Comparison of ENCODE assay signal across 11 cellular contexts in genomic region chr6:167856999-167857660, GRCh38. TPM values are rescaled to one million over a fixed set of nuclear protein-coding genes. Genes with fewer than 3 reads are reported as not detected.
A peak's percentile ranks its signal among the peaks of the same experiment; 100 is the strongest.
DNase-seq lines count a peak whose midpoint lies in the region; ATAC-seq, FAIRE-seq and TF ChIP-seq lines count a peak whose summit lies in the region.
"Had no signal": no experiment of that assay in that cellular context is flagged by ENCODE, and none has a peak within 500 bp of the region (broad histone marks: within the 10 kb centered on the region; RNA-seq: fewer than 3 reads in every experiment).

No MANE protein-coding gene starts in this region.

- H3K79me2 ChIP-seq in K562 (ENCODE audit: control insufficient read depth, insufficient read depth, low read length) (peaks cover 100% of the 10 kb centered on the region), HepG2 (ENCODE audit: insufficient read depth, low read length) (peaks cover 100% of the 10 kb centered on the region)

- intact Hi-C loops in K562 (cut with micrococcal nuclease) (loop anchor here (2.0 to 5.0 kb wide), 3 partner anchors 16 to 40 kb away; no protein-coding TSS in a partner anchor), HepG2 (cut with micrococcal nuclease; ENCODE audit: unreplicated experiment) (no loop called here), aorta (cut with DNase I) (no loop called here)

- ATAC-seq in HG02885 (IDR thresholded peaks at IDR 0.05; ENCODE audit: poor library complexity, unreplicated experiment) (peak; percentile 72), K562 (peak; percentile 81), HepG2 (no peak), HG03457 (IDR thresholded peaks at IDR 0.05; ENCODE audit: unreplicated experiment) (no peak), aorta (ENCODE audit: low FRiP score) (no peak)
- no peak for ATAC-seq in effector memory CD8-positive, alpha-beta T cell (replicated peaks)

- H3K36me3 Mint-ChIP-seq in effector memory CD8-positive, alpha-beta T cell (ENCODE audit: insufficient read depth): no peaks in the 10 kb centered on the region
- H3K36me3 Mint-ChIP-seq: IgD-negative memory B cell had no signal

- peak overlapping the region; percentile 96 for H3K27ac ChIP-seq in K562 (ENCODE audit: extremely low read depth, low read depth, low read length)
- no peak overlapping the region for H3K27ac ChIP-seq in HepG2 (ENCODE audit: extremely low read length, insufficient read depth, low read length)
- H3K27ac ChIP-seq in aorta (ENCODE audit: low read depth in 1 of 2, low read length in 2 of 2): no peak overlapping the region

- H4K20me1 ChIP-seq in K562 (replicated peaks; ENCODE audit: control insufficient read depth, insufficient read depth, low read length): no peaks in the 10 kb centered on the region; the same call in 1 of the 2 replicates
- H4K20me1 ChIP-seq in HepG2 (ENCODE audit: insufficient read depth, low read length): peaks cover 65% of the 10 kb centered on the region

- H3K27me3 Mint-ChIP-seq in effector memory CD8-positive, alpha-beta T cell: peaks cover 0 to 13% of the 10 kb centered on the region in 2 donors
- H3K27me3 Mint-ChIP-seq: IgD-negative memory B cell had no signal

- H3K9me1 ChIP-seq in K562 (ENCODE audit: control insufficient read depth, insufficient read depth, low read length): no peaks in the 10 kb centered on the region

- BruUV-seq in K562 (replicated peaks; lab: Mats Ljungman, UMichigan): TSS peak; percentile 62
- BruUV-seq in HepG2 (replicated peaks; lab: Mats Ljungman, UMichigan): no TSS peak

- peaks cover 3% of the 10 kb centered on the region in 2 donors for H3K4me1 Mint-ChIP-seq in effector memory CD8-positive, alpha-beta T cell (ENCODE audit: low read depth in 2 of 2)

- H3K27ac Mint-ChIP-seq in effector memory CD8-positive, alpha-beta T cell: no peak overlapping the region
- H3K27ac Mint-ChIP-seq: IgD-negative memory B cell had no signal

- H3K4me3 ChIP-seq in K562 (no peak overlapping the region), HepG2 (replicated peaks in 1 of 3; ENCODE audit: insufficient read depth in 1 of 3, low read depth in 2 of 3, low read length in 3 of 3) (no peak overlapping the region), aorta (ENCODE audit: low read length in 2 of 2) (no peak overlapping the region)

- no peak overlapping the region for H3K4me3 Mint-ChIP-seq in effector memory CD8-positive, alpha-beta T cell
- H3K4me3 Mint-ChIP-seq: IgD-negative memory B cell, nephron had no signal

- FAIRE-seq in K562 (lab: Jason Lieb, UNC) (peak; percentile 77), HepG2 (lab: Jason Lieb, UNC) (no peak)

- POLR2A ChIA-PET in K562 (lab: Yijun Ruan, JAX) (interaction anchor here (0.7 to 2.4 kb wide), 3 partner anchors 14 to 48 kb away, joined by 3 to 20 read pairs (median 12); no protein-coding TSS in a partner anchor), HepG2 (lab: Yijun Ruan, JAX) (no interaction called here)

- H3K9ac ChIP-seq in K562 (ENCODE audit: insufficient read depth in 1 of 2, low read depth in 2 of 2, low read length in 2 of 2): peak overlapping the region in 1 of 2 experiments; percentile 86; a peak in 2 of 4 replicates
- H3K9ac ChIP-seq in HepG2 (ENCODE audit: insufficient read depth, low read depth, low read length): no peak overlapping the region

- peaks cover 6 to 77% of the 10 kb centered on the region in 2 experiments for H3K4me1 ChIP-seq in K562 (replicated peaks in 1 of 2; ENCODE audit: control insufficient read depth in 2 of 2, insufficient read depth in 2 of 2, low read length in 2 of 2)
- H3K4me1 ChIP-seq in HepG2 (ENCODE audit: insufficient read depth, low read length): peaks cover 87% of the 10 kb centered on the region
- H3K4me1 ChIP-seq in aorta (ENCODE audit: control insufficient read depth in 1 of 2, insufficient read depth in 2 of 2, low read length in 2 of 2): peaks cover 2 to 8% of the 10 kb centered on the region in 2 donors

- TF ChIP-seq CTCF in K562 (IDR thresholded peaks at IDR 0.05 in 2 of 3, conservative IDR thresholded peaks at IDR 0.05 in 1 of 3; ENCODE audit: insufficient read depth in 2 of 3, low read depth in 1 of 3, low read length in 3 of 3) (no peak), HepG2 (CRISPR knock-in tag; IDR thresholded peaks at IDR 0.05) (no peak)

- H3K4me2 ChIP-seq in K562 (ENCODE audit: insufficient read depth, low read length) (peak overlapping the region; percentile 74), HepG2 (ENCODE audit: low read depth, low read length) (no peak overlapping the region)

- no peaks in the 10 kb centered on the region for H3K27me3 ChIP-seq in K562 (ENCODE audit: control insufficient read depth in 2 of 2, insufficient read depth in 2 of 2, low read length in 2 of 2)
- H3K27me3 ChIP-seq in HepG2 (ENCODE audit: control insufficient read depth in 1 of 2, insufficient read depth in 2 of 2, low read length in 2 of 2): no peaks in the 10 kb centered on the region
- H3K27me3 ChIP-seq in aorta (ENCODE audit: control insufficient read depth in 1 of 2, insufficient read depth in 2 of 2, low read length in 1 of 2): no peaks in the 10 kb centered on the region

- peak; percentile 80 for TF ChIP-seq POLR2A in K562 (conservative IDR thresholded peaks at IDR 0.05)
- no peak for TF ChIP-seq POLR2A in HepG2 (IDR thresholded peaks at IDR 0.05; ENCODE audit: insufficient read depth in 1 of 2, low read depth in 2 of 2, low read length in 2 of 2)

- H3K9me3 ChIP-seq in K562 (replicated peaks; ENCODE audit: control insufficient read depth, insufficient read depth, low read depth, low read length) (no peaks in the 10 kb centered on the region), HepG2 (ENCODE audit: low read length) (no peaks in the 10 kb centered on the region), aorta (ENCODE audit: control insufficient read depth, low read length) (no peaks in the 10 kb centered on the region)

- H2AFZ ChIP-seq in K562 (ENCODE audit: low read depth, low read length) (0 out of 2 replicates have a peak overlapping the region, but pooled peaks have one; percentile 29), HepG2 (ENCODE audit: low read length) (no peak overlapping the region)

- in situ Hi-C loops in K562 (cut with MboI): no loop called here
- in situ Hi-C loops in HepG2 (cut with HindIII; ENCODE audit: extremely low pct_ligation_motif_present, low pct_unique_long_range_greater_than_20kb): no loop called here

- H3K9me3 Mint-ChIP-seq in effector memory CD8-positive, alpha-beta T cell: no peaks in the 10 kb centered on the region
- H3K9me3 Mint-ChIP-seq: nephron had no signal

- TF ChIP-seq EP300 in K562 (IDR thresholded peaks at IDR 0.05; ENCODE audit: low read length): peak; percentile 89; the same call in 1 of the 2 replicates
- no peak for TF ChIP-seq EP300 in HepG2 (IDR thresholded peaks at IDR 0.05; ENCODE audit: low read depth in 2 of 2, low read length in 2 of 2)
- TF ChIP-seq EP300 in HepG2 (CRISPR knock-in tag; IDR thresholded peaks at IDR 0.05; ENCODE audit: borderline replicate concordance): no peak

- DNase-seq in DMS53 (lab: John Stamatoyannopoulos, UW) (peak; percentile 42), K562 (ENCODE audit: extremely low read depth in 1 of 4, low spot score in 3 of 4) (peak; percentile 50 to 90 (median 66)), HepG2 (ENCODE audit: low spot score) (peak; percentile 22), aorta (no peak)
- DNase-seq in effector memory CD8-positive, alpha-beta T cell: no peak
- DNase-seq in activated naive CD4-positive, alpha-beta T cell treated with anti-CD3 and anti-CD28 coated beads, Interleukin-2, amount 50 U/mL, for 16 hours: no peak
- DNase-seq: effector CD8-positive, alpha-beta T cell had no signal

- WGBS in K562 (ENCODE audit: insufficient coverage, low coverage, missing lambda C conversion rate): 0% methylated on average over 5 of the region's 5 CpGs
- WGBS in HepG2 (ENCODE audit: low lambda C conversion rate): 94% methylated on average over 5 of the region's 5 CpGs
- 88 to 93% methylated on average over 5 of the region's 5 CpGs for WGBS in aorta, 2 donors

- H3K36me3 ChIP-seq in K562 (ENCODE audit: control insufficient read depth, insufficient read depth, low read length) (no peaks in the 10 kb centered on the region), HepG2 (replicated peaks in 1 of 2; ENCODE audit: control insufficient read depth in 1 of 2, insufficient read depth in 2 of 2, low read length in 2 of 2) (no peaks in the 10 kb centered on the region; a peak in 1 of 5 replicates), aorta (ENCODE audit: control insufficient read depth in 1 of 2, insufficient read depth in 2 of 2, low read length in 1 of 2) (no peaks in the 10 kb centered on the region)

- TF ChIP-seq RAD21 in K562 (CRISPR knock-in tag; conservative IDR thresholded peaks at IDR 0.05 in 1 of 2, IDR thresholded peaks at IDR 0.05 in 1 of 2) (peak in 1 of 2 experiments; percentile 15; a peak in 1 of 4 replicates), HepG2 (CRISPR knock-in tag; IDR thresholded peaks at IDR 0.05) (no peak)

- CTCF ChIA-PET in K562 (lab: Yijun Ruan, JAX; ENCODE audit: low intra/inter-chr PET ratio): no interaction called here
- CTCF ChIA-PET in HepG2 (lab: Yijun Ruan, JAX; ENCODE audit: low intra/inter-chr PET ratio, low total read pairs): no interaction called here

RNA-seq across cellular contexts. Expression of gene AFDN, which starts 30.4 kb away (rescaled TPM):
- total RNA-seq in K562 (2011; cell fraction: chromatin; rRNA removed; ENCODE audit: low replicate concordance): 294 and 779 TPM in 2 replicates
- 128 and 193 TPM in 2 replicates for total RNA-seq in K562 (2011; cell fraction: nucleolus; rRNA removed)
- total RNA-seq in K562 (2011; cell fraction: nucleoplasm; rRNA removed): 330 and 387 TPM in 2 replicates
- 91.9 and 117 TPM in 2 replicates for total RNA-seq in K562 (2014; rRNA removed)
- 114 and 135 TPM in 2 replicates for total RNA-seq in K562 (2014; rRNA removed; fragmentation: Illumina TruSeq; extraction: Trizol)
- total RNA-seq in K562 (2015; rRNA removed; fragmentation: Illumina TruSeq; extraction: Trizol): 111 and 112 TPM in 2 replicates
- total RNA-seq in K562 (2021): 106 and 129 TPM in 2 replicates
- 95.7 and 96.7 TPM in 2 replicates for polyA plus RNA-seq in K562 (2011; rRNA removed)
- 29.3 and 38.3 TPM in 2 replicates for polyA plus RNA-seq in K562 (2011; cell fraction: cytosol; rRNA removed)
- 374 and 388 TPM in 2 replicates for polyA plus RNA-seq in K562 (2011; cell fraction: nucleus; rRNA removed)
- polyA plus RNA-seq in K562 (2012): 62.0 and 64.2 TPM in 2 replicates
- polyA plus RNA-seq in K562 (2014; fragmentation: Illumina TruSeq; extraction: Trizol): 95.0 and 105 TPM in 2 replicates
- polyA plus RNA-seq in K562 (2014; fragmentation: Nextera tagmentation; extraction: Ambion mirVana): 1 to 10 TPM; 7.2 to 9.7 TPM
- 78.9 and 96.4 TPM in 2 replicates for polyA plus RNA-seq in K562 (2014; rRNA removed)
- polyA minus RNA-seq in K562 (2011; rRNA and poly(A)+ RNA removed): 183 and 194 TPM in 2 replicates
- 78.4 and 100 TPM in 2 replicates for polyA minus RNA-seq in K562 (2011; cell fraction: cytosol; rRNA and poly(A)+ RNA removed)
- 234 and 345 TPM in 2 replicates for polyA minus RNA-seq in K562 (2011; cell fraction: nucleus; rRNA and poly(A)+ RNA removed)
- total RNA-seq in HepG2 (2016; rRNA removed; fragmentation: Illumina TruSeq; extraction: Trizol): 97.8 and 136 TPM in 2 replicates
- 82.1 and 86.5 TPM in 2 replicates for total RNA-seq in HepG2 (2016; cell fraction: cytosol; rRNA removed; fragmentation: Illumina TruSeq; extraction: Trizol; ENCODE audit: low read depth)
- 90.9 and 138 TPM in 2 replicates for total RNA-seq in HepG2 (2016; cell fraction: insoluble cytoplasmic fraction; rRNA removed; fragmentation: Illumina TruSeq; extraction: Trizol)
- 67.9 and 80.5 TPM in 2 replicates for total RNA-seq in HepG2 (2016; cell fraction: membrane; rRNA removed; fragmentation: Illumina TruSeq; extraction: Trizol)
- total RNA-seq in HepG2 (2016; cell fraction: nucleus; rRNA removed; fragmentation: Illumina TruSeq; extraction: Trizol): 248 and 270 TPM in 2 replicates
- polyA plus RNA-seq in HepG2 (2011; rRNA removed): 151 and 156 TPM in 2 replicates
- 52.5 and 65.6 TPM in 2 replicates for polyA plus RNA-seq in HepG2 (2011; cell fraction: cytosol; rRNA removed)
- 488 and 509 TPM in 2 replicates for polyA plus RNA-seq in HepG2 (2011; cell fraction: nucleus; rRNA removed)
- polyA plus RNA-seq in HepG2 (2012): 141 and 152 TPM in 2 replicates
- polyA plus RNA-seq in HepG2 (2016; cell fraction: cytosol; fragmentation: Illumina TruSeq; extraction: Trizol; ENCODE audit: low read depth): 1.8 and 2.1 TPM in 2 replicates
- polyA plus RNA-seq in HepG2 (2016; cell fraction: insoluble cytoplasmic fraction; fragmentation: Illumina TruSeq; extraction: Trizol; ENCODE audit: low read depth): 62.7 and 70.2 TPM in 2 replicates
- polyA plus RNA-seq in HepG2 (2016; cell fraction: membrane; fragmentation: Illumina TruSeq; extraction: Trizol; ENCODE audit: low read depth): 7.1 and 7.2 TPM in 2 replicates
- polyA plus RNA-seq in HepG2 (2016; cell fraction: nucleus; fragmentation: Illumina TruSeq; extraction: Trizol; ENCODE audit: insufficient read depth, low read depth): 361 and 384 TPM in 2 replicates
- 24.6 and 223 TPM in 2 replicates for polyA minus RNA-seq in HepG2 (2011; rRNA and poly(A)+ RNA removed; ENCODE audit: low replicate concordance)
- 115 and 134 TPM in 2 replicates for polyA minus RNA-seq in HepG2 (2011; cell fraction: cytosol; rRNA and poly(A)+ RNA removed)
- 847 and 897 TPM in 2 replicates for polyA minus RNA-seq in HepG2 (2011; cell fraction: nucleus; rRNA and poly(A)+ RNA removed)
- 10 to 100 TPM; 75.6 to 99.2 TPM for total RNA-seq in aorta
- polyA plus RNA-seq in aorta: 10 to 100 TPM; 15.5 to 19.4 TPM

Comparison
In these comparisons a context has a peak if more than half of its experiments do, and no peak if none do; other contexts are left out.
1. DNase-seq: peak in DMS53 (single experiment), K562 (4 of 4) and HepG2 (single experiment); none in effector memory CD8-positive, alpha-beta T cell (0 of 3), aorta (0 of 2) and activated naive CD4-positive, alpha-beta T cell treated with anti-CD3 and anti-CD28 coated beads, Interleukin-2, amount 50 U/mL, for 16 hours (single experiment).
2. ATAC-seq: peak in HG02885 (single experiment) and K562 (single experiment); none in HepG2 (single experiment), HG03457 (single experiment), effector memory CD8-positive, alpha-beta T cell (single experiment) and aorta (single experiment).